In the genomic region with DNA sequence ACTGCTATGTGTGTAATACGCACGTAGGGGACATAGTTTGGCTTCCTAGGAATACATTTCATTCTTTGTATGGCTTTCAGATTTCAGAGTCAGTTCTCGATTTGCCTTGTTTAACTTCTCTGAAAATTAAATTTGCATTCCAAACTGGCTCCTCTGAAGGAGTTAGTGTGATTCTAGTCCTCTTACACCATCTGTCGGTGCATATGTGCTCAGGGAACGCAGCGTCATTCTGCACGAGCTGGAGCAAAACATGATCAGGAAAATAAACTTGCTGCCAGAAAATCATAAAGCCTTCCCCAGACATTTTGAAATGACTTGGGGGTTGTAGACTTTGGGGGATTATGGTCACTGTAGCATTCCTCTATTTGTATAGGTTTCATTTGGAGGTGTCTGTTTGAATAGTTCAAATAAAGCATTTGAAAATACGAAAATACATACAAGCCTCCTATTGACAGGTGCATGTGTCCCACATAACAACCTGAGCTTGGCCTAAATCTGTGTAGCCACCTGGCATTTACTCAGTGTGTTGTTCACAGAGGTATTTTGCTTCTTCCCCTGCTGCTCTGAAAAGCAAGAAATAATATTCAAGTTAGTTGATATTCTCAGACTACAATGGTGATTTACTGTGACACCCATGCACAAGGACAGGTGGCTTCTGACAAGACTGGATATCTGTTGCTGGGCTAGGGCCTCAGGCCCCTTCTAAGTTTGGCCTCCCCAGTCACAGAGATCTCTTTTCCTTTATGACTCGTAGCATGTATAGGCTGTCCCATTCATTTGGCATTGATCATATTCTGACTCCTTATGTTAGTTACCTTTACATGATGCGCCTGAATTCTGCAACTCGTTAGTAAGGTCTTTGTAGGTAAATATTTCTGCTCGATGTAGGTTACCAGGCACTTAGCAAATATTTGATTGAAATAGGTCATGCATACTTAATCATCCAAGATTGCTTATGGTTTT, we compare ENCODE assay signal across 8 cellular contexts.
DNase-seq lines count a peak whose midpoint lies in the region; ATAC-seq and TF ChIP-seq lines count a peak whose summit lies in the region.

No MANE protein-coding gene starts in this region.

- ATAC-seq in natural killer cell: peak in 2 of 3 donors; percentile 38 to 45
- no peak for ATAC-seq in GM21381 (IDR thresholded peaks at IDR 0.05; ENCODE audit: unreplicated experiment)
- ATAC-seq in GM18517 (IDR thresholded peaks at IDR 0.05; ENCODE audit: unreplicated experiment): no peak
- no peak for ATAC-seq in HG03457 (IDR thresholded peaks at IDR 0.05; ENCODE audit: unreplicated experiment)

- H3K27ac Mint-ChIP-seq in natural killer cell: peak overlapping the region; percentile 85 to 88

- H3K36me3 Mint-ChIP-seq in natural killer cell: peaks cover 36% of the 10 kb centered on the region

- DNase-seq in DMS153 treated with DMSO at 0.1 percent for 48 hours (lab: John Stamatoyannopoulos, UW; ENCODE audit: unreplicated experiment): peak; percentile 42
- DNase-seq in NCI-H345 (lab: John Stamatoyannopoulos, UW): peak; percentile 56
- peak; percentile 50 for DNase-seq in choroid plexus epithelial cell (ENCODE audit: low read depth)
- DNase-seq in natural killer cell: no peak
- DNase-seq in stimulated activated naive CD4-positive, alpha-beta T cell treated with Interleukin-2 at 50 U/mL for 16 hours (lab: John Stamatoyannopoulos, UW): no peak

- intact Hi-C loops in natural killer cell (cut with micrococcal nuclease): no loop called here

- H3K4me3 ChIP-seq in choroid plexus epithelial cell (ENCODE audit: low read depth, low read length): no peak overlapping the region

- peaks cover 48 to 71% of the 10 kb centered on the region in 2 donors for H3K4me1 Mint-ChIP-seq in natural killer cell

- H3K9me3 Mint-ChIP-seq in natural killer cell: peaks cover 4 to 10% of the 10 kb centered on the region in 2 donors

- H3K4me3 Mint-ChIP-seq in natural killer cell: peak overlapping the region; percentile 28

- TF ChIP-seq CTCF in choroid plexus epithelial cell (conservative IDR thresholded peaks at IDR 0.05; ENCODE audit: low read depth, low read length) (peak; percentile 63), natural killer cell (IDR thresholded peaks at IDR 0.05) (peak; percentile 16)

- H3K27me3 Mint-ChIP-seq in natural killer cell (ENCODE audit: low read depth in 2 of 2): no peaks in the 10 kb centered on the region

Comparison
In these comparisons a context has a peak if more than half of its experiments do, and no peak if none do; other contexts are left out.
1. DNase-seq: peak in DMS153 treated with DMSO at 0.1 percent for 48 hours (single experiment), NCI-H345 (single experiment) and choroid plexus epithelial cell (single experiment); none in natural killer cell (single experiment) and stimulated activated naive CD4-positive, alpha-beta T cell treated with Interleukin-2 at 50 U/mL for 16 hours (single experiment).
2. ATAC-seq: peak in natural killer cell (2 of 3); none in GM21381 (single experiment), GM18517 (single experiment) and HG03457 (single experiment).